In the genomic region with DNA sequence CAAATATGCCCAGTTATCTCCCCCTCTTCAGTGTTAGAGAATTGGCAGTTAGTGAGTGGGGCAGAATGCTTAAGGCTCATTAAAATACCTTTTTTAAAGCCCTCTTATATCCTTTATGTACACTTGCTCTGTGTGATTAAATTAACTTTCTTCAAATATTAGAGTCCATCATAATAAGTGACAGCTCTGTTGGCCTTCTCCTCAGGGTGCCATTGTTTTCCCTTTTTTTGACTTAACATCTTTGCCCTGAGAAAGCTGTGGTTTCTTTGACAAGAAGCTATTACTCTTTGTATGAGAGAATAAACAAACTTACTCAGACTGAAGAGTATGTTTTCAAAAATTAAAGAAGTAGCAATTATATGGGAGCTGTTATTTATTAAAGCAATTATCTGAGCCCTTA, we compare ENCODE assay signal across 20 cellular contexts. TPM values are rescaled to one million over a fixed set of nuclear protein-coding genes. Genes with fewer than 3 reads are reported as not detected.
A peak's percentile ranks its signal among the peaks of the same experiment; 100 is the strongest.
DNase-seq lines count a peak whose midpoint lies in the region; TF ChIP-seq lines count a peak whose summit lies in the region.
"Had no signal": no experiment of that assay in that cellular context is flagged by ENCODE, and none has a peak within 500 bp of the region (broad histone marks: within the 10 kb centered on the region; RNA-seq: fewer than 3 reads in every experiment).

No MANE protein-coding gene starts in this region.

- H3K27me3 ChIP-seq in esophagus muscularis mucosa: no peaks in the 10 kb centered on the region
- H3K27me3 ChIP-seq: BLaER1 had no signal

- peaks cover 14 to 37% (median 19%) of the 10 kb centered on the region in 4 donors for H3K4me1 ChIP-seq in esophagus muscularis mucosa
- H3K4me1 ChIP-seq: BLaER1 had no signal

- H3K4me3 ChIP-seq in esophagus muscularis mucosa: no peak overlapping the region
- H3K4me3 ChIP-seq: BLaER1, GM12878, GM23338 had no signal

- H3K36me3 ChIP-seq in esophagus muscularis mucosa: peaks cover 15 to 60% (median 32%) of the 10 kb centered on the region in 4 donors

- intact Hi-C loops in esophagus muscularis mucosa (cut with DNase I): no loop called here

- no peak overlapping the region for H3K27ac Mint-ChIP-seq in mesothelial cell of epicardium
- H3K27ac Mint-ChIP-seq: GM23338 had no signal

- no peaks in the 10 kb centered on the region for H3K4me1 Mint-ChIP-seq in mesothelial cell of epicardium
- H3K4me1 Mint-ChIP-seq: GM23338 had no signal

- no peaks in the 10 kb centered on the region for H3K9me3 Mint-ChIP-seq in mesothelial cell of epicardium
- H3K9me3 Mint-ChIP-seq: CD8-positive, alpha-beta T cell; GM23338 had no signal

- TF ChIP-seq POLR2A in esophagus muscularis mucosa (IDR thresholded peaks at IDR 0.05; ENCODE audit: low read depth) (no peak), erythroblast (IDR thresholded peaks at IDR 0.05; ENCODE audit: low read length) (no peak)

- H3K36me3 Mint-ChIP-seq in mesothelial cell of epicardium: peaks cover 31% of the 10 kb centered on the region

- TF ChIP-seq EP300 in esophagus muscularis mucosa (IDR thresholded peaks at IDR 0.05): no peak

- peak; percentile 11 for DNase-seq in NCI-H187 treated with DMSO at 0.1 percent for 48 hours (lab: John Stamatoyannopoulos, UW)
- no peak for DNase-seq in NCI-H187 (lab: John Stamatoyannopoulos, UW)
- DNase-seq in COR-L47 (lab: John Stamatoyannopoulos, UW): peak; percentile 68
- peak; percentile 89 for DNase-seq in NCI-H146 (lab: John Stamatoyannopoulos, UW)
- DNase-seq in NCI-H748 treated with DMSO at 0.1 percent for 48 hours (lab: John Stamatoyannopoulos, UW): peak; percentile 44
- no peak for DNase-seq in esophagus muscularis mucosa (ENCODE audit: extremely low spot score)
- DNase-seq in erythroblast (lab: John Stamatoyannopoulos, UW): no peak
- no peak for DNase-seq in mesothelial cell of epicardium (ENCODE audit: low spot score in 2 of 2, unreplicated experiment in 2 of 2)
- DNase-seq: CD8-positive, alpha-beta T cell; GDM1; MV-4-11; NCI-H2029; NCI-H226; NCI-H524 treated with DMSO at 0.1 percent for 48 hours; PC-3; SW 1271 had no signal

- no peak overlapping the region for H3K4me3 Mint-ChIP-seq in mesothelial cell of epicardium
- H3K4me3 Mint-ChIP-seq: CD8-positive, alpha-beta T cell; GM23338 had no signal

- H3K9me3 ChIP-seq in esophagus muscularis mucosa: no peaks in the 10 kb centered on the region
- H3K9me3 ChIP-seq: BLaER1 had no signal

- H3K27me3 Mint-ChIP-seq in mesothelial cell of epicardium (ENCODE audit: low read depth): no peaks in the 10 kb centered on the region

- TF ChIP-seq CTCF in esophagus muscularis mucosa (IDR thresholded peaks at IDR 0.05) (no peak), mesothelial cell of epicardium (IDR thresholded peaks at IDR 0.05; ENCODE audit: unreplicated experiment) (no peak)

- no peak overlapping the region for H3K27ac ChIP-seq in esophagus muscularis mucosa (replicated peaks in 1 of 4)
- H3K27ac ChIP-seq: BLaER1, RWPE1 had no signal

RNA-seq across cellular contexts. Expression of gene RBBP6, which starts 13.3 kb away (rescaled TPM):
- total RNA-seq in esophagus muscularis mucosa (10 to 100 TPM; 45.7 to 89.0 (median 53.1) TPM), mesothelial cell of epicardium (100 to 101 TPM (median 101 TPM) in 3 replicates)

Comparison
In these comparisons a context has a peak if more than half of its experiments do, and no peak if none do; other contexts are left out.
1. DNase-seq: peak in NCI-H187 treated with DMSO at 0.1 percent for 48 hours (single experiment), COR-L47 (single experiment), NCI-H146 (single experiment) and NCI-H748 treated with DMSO at 0.1 percent for 48 hours (single experiment); none in NCI-H187 (0 of 2), esophagus muscularis mucosa (single experiment), erythroblast (0 of 2) and mesothelial cell of epicardium (0 of 2).